ENCODE assay signal across 28 cellular contexts in the genomic region with DNA sequence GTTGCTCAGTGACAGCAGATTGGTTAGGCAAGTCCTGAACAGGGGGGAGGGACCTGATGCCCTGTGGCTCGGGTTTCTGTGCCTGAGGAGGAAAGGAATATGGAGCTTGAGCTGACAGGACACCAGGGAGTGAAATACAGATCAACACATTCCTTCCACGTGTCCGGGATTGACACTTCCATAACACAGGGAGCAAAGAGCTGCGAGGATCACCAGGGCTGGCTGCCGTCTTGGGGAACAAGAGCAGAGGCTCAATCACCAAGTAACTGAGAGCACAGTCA. TPM values are rescaled to one million over a fixed set of nuclear protein-coding genes. Genes with fewer than 3 reads are reported as not detected.
DNase-seq lines count a peak whose midpoint lies in the region; ATAC-seq and TF ChIP-seq lines count a peak whose summit lies in the region.
"Had no signal": no experiment of that assay in that cellular context is flagged by ENCODE, and none has a peak within 500 bp of the region (broad histone marks: within the 10 kb centered on the region; RNA-seq: fewer than 3 reads in every experiment).

No MANE protein-coding gene starts in this region.

- CTCF ChIA-PET in HEK293 (lab: Yijun Ruan, JAX): no interaction called here

- H3K36me3 ChIP-seq in HEK293 (ENCODE audit: control insufficient read depth in 2 of 2, insufficient read depth in 1 of 2, low read length in 2 of 2): peaks cover 0 to 3% of the 10 kb centered on the region in 2 experiments; a peak in 1 of 3 replicates
- H3K36me3 ChIP-seq in psoas muscle (ENCODE audit: insufficient read depth in 1 of 2, low read depth in 1 of 2): peaks cover 0 to 29% of the 10 kb centered on the region in 2 donors
- H3K36me3 ChIP-seq: SJCRH30 had no signal

- peak; percentile 53 for DNase-seq in NCI-H2171 treated with DMSO at 0.1 percent for 48 hours (lab: John Stamatoyannopoulos, UW)
- DNase-seq in psoas muscle: no peak
- DNase-seq in GM03348 (ENCODE audit: low spot score): no peak
- no peak for DNase-seq in cerebellar nuclear complex (lab: John Stamatoyannopoulos, UW)
- no peak for DNase-seq in activated CD4-positive, alpha-beta T cell treated with anti-CD3 and anti-CD28 coated beads for 1 hour
- DNase-seq: C1 segment of cervical spinal cord; CD4-positive, alpha-beta memory T cell; COR-L47; DMS79; EL; GDM1; IMR-90; NCI-H1048; NCI-H1417 treated with DMSO at 0.1 percent for 48 hours; NCI-H1694 treated with DMSO at 0.1 percent for 48 hours; NCI-H2081 treated with DMSO at 0.1 percent for 48 hours; NCI-H446 treated with DMSO at 0.1 percent for 48 hours; NCI-H526 treated with DMSO at 0.1 percent for 48 hours; PC-9; SJCRH30 had no signal

- intact Hi-C loops in psoas muscle (cut with DNase I): no loop called here

- H3K4me1 ChIP-seq in HEK293 (ENCODE audit: control insufficient read depth, insufficient read depth, low read length): no peaks in the 10 kb centered on the region
- H3K4me1 ChIP-seq in psoas muscle: peaks cover 11% of the 10 kb centered on the region
- H3K4me1 ChIP-seq: SJCRH30 had no signal

- no peak for TF ChIP-seq CTCF in HEK293 (tag by site-specific recombination; IDR thresholded peaks at IDR 0.05)
- TF ChIP-seq CTCF in psoas muscle (IDR thresholded peaks at IDR 0.05): no peak

- no peak overlapping the region for H3K27ac ChIP-seq in HEK293 (ENCODE audit: extremely low read depth, low read depth, low read length)
- peak overlapping the region; percentile 48 for H3K27ac ChIP-seq in psoas muscle
- H3K27ac ChIP-seq: KMS-11, PC-9, SJCRH30 had no signal

- ATAC-seq in psoas muscle (peak; percentile 45 to 86 (median 77)), HG03457 (IDR thresholded peaks at IDR 0.05; ENCODE audit: unreplicated experiment) (no peak)
- ATAC-seq: Right ventricle myocardium inferior, SK-N-SH treated with all-trans-retinoic acid at 6 μM for 48 hours had no signal

- H3K27me3 ChIP-seq in psoas muscle (ENCODE audit: insufficient read depth in 3 of 3, low read length in 2 of 3): no peaks in the 10 kb centered on the region
- H3K27me3 ChIP-seq: SJCRH30 had no signal

- WGBS in psoas muscle, 3 donors: 25 to 52% (median 33%) methylated on average over 5 of the region's 5 CpGs

- H3K9me3 ChIP-seq in HEK293 (ENCODE audit: control insufficient read depth, insufficient read depth, low read depth, low read length): no peaks in the 10 kb centered on the region
- no peaks in the 10 kb centered on the region for H3K9me3 ChIP-seq in psoas muscle
- H3K9me3 ChIP-seq: SJCRH30 had no signal

- H3K4me3 ChIP-seq in HEK293 (ENCODE audit: low read depth, low read length) (no peak overlapping the region), psoas muscle (peak overlapping the region; percentile 23)
- H3K4me3 ChIP-seq: PC-9, SJCRH30 had no signal

- POLR2A ChIA-PET in HEK293 (lab: Yijun Ruan, JAX): no interaction called here

TF ChIP-seq in HEK293, 187 proteins besides CTCF, POLR2A, EP300 and RAD21:
- peak; percentile 31; the same call in 1 of the 2 replicates for TF ChIP-seq ZNF600 (tag by site-specific recombination; IDR thresholded peaks at IDR 0.05)
- TF ChIP-seq ZNF248 (tag by site-specific recombination; IDR thresholded peaks at IDR 0.05): no peak

RNA-seq across cellular contexts. Expression of a gene that starts 36.7 kb away (rescaled TPM):
- total RNA-seq in psoas muscle: not detected
- not detected for polyA plus RNA-seq in psoas muscle
- total RNA-seq: A673, H4, IMR-90, PC-9, Right ventricle myocardium inferior, RPMI7951 had no signal
- polyA plus RNA-seq: CD4-positive, alpha-beta memory T cell; IMR-90 had no signal
